In genomic region chr19:33365676-33366075, GRCh38 we compare ENCODE assay signal across 24 cellular contexts.
"Had no signal": no experiment of that assay in that cellular context is flagged by ENCODE, and none has a peak within 500 bp of the region (broad histone marks: within the 10 kb centered on the region; RNA-seq: fewer than 3 reads in every experiment).

No MANE protein-coding gene starts in this region.

- H3K9me3 ChIP-seq: esophagus squamous epithelium, gastroesophageal sphincter, ovary, right lobe of liver, spleen, testis, tibial nerve had no signal

- H3K27me3 ChIP-seq: esophagus squamous epithelium, ovary, right lobe of liver, spleen, testis, tibial nerve had no signal

- H3K27ac Mint-ChIP-seq: dendritic cell treated with granulocyte-macrophage colony-stimulating factor and Interleukin-4, amounts not matched to agents 40 ng/mL and 50 ng/mL, for 4 days; immature natural killer cell; natural killer cell; progenitor cell of endocrine pancreas; stimulated activated naive B cell treated with anti-CD40 and anti-IgM and Interleukin-4, amounts not matched to agents 10 μg/mL and 1 μg/mL and 100 μg/mL, for 72 hours; stimulated activated naive CD8-positive, alpha-beta T cell treated with anti-CD3 and anti-CD28 coated beads, Interleukin-15, amount 100 ng/mL, for 72 hours had no signal

- H3K4me1 ChIP-seq: gastroesophageal sphincter, right lobe of liver, spleen, testis, tibial nerve had no signal

- ATAC-seq: gastroesophageal sphincter; left cardiac atrium; left ventricle myocardium superior; natural killer cell; stimulated activated naive B cell treated with anti-CD40 and anti-IgM and Interleukin-4, amounts not matched to agents 10 μg/mL and 1 μg/mL and 100 μg/mL, for 72 hours; stimulated activated naive CD8-positive, alpha-beta T cell treated with anti-CD3 and anti-CD28 coated beads, Interleukin-15, amount 100 ng/mL, for 72 hours had no signal

- DNase-seq: esophagus squamous epithelium; foreskin fibroblast; glutamatergic neuron; immature natural killer cell; left cardiac atrium; left ventricle myocardium superior; mesenchymal stem cell; natural killer cell; ovary; right lobe of liver; spleen; stimulated activated CD4-positive, alpha-beta T cell treated with anti-CD3 and anti-CD28 coated beads, Interleukin-15, amount 100 ng/mL, for 24 hours; stimulated activated CD4-positive, alpha-beta T cell treated with anti-CD3 and anti-CD28 coated beads, Interleukin-1b, Interleukin-23, amount 100 ng/mL, for 48 hours; stimulated activated CD4-positive, alpha-beta T cell treated with anti-CD3 and anti-CD28 coated beads, Interleukin-4, amount 100 ng/mL, for 24 hours; stimulated activated naive B cell treated with anti-CD40 and anti-IgM and Interleukin-4, amounts not matched to agents 10 μg/mL and 1 μg/mL and 100 μg/mL, for 72 hours; stimulated activated naive CD8-positive, alpha-beta T cell treated with anti-CD3 and anti-CD28 coated beads, Interleukin-15, amount 100 ng/mL, for 72 hours; testis had no signal

- H3K4me3 ChIP-seq: esophagus squamous epithelium, gastroesophageal sphincter, lung, ovary, right lobe of liver, spleen, testis, tibial nerve had no signal

- H3K9me3 Mint-ChIP-seq: dendritic cell treated with granulocyte-macrophage colony-stimulating factor and Interleukin-4, amounts not matched to agents 40 ng/mL and 50 ng/mL, for 4 days; immature natural killer cell; natural killer cell; neural crest cell; stimulated activated naive B cell treated with anti-CD40 and anti-IgM and Interleukin-4, amounts not matched to agents 10 μg/mL and 1 μg/mL and 100 μg/mL, for 72 hours; stimulated activated naive CD8-positive, alpha-beta T cell treated with anti-CD3 and anti-CD28 coated beads, Interleukin-15, amount 100 ng/mL, for 72 hours had no signal

- H3K4me1 Mint-ChIP-seq: immature natural killer cell; natural killer cell; neural crest cell; stimulated activated naive B cell treated with anti-CD40 and anti-IgM and Interleukin-4, amounts not matched to agents 10 μg/mL and 1 μg/mL and 100 μg/mL, for 72 hours; stimulated activated naive CD8-positive, alpha-beta T cell treated with anti-CD3 and anti-CD28 coated beads, Interleukin-15, amount 100 ng/mL, for 72 hours had no signal

- H3K36me3 ChIP-seq: esophagus squamous epithelium, gastroesophageal sphincter, ovary, right lobe of liver, spleen, tibial nerve had no signal

- H3K27ac ChIP-seq: esophagus squamous epithelium, gastroesophageal sphincter, ovary, right lobe of liver, spleen, testis, tibial nerve had no signal

- FAIRE-seq: keratinocyte had no signal

- H3K36me3 Mint-ChIP-seq: immature natural killer cell; natural killer cell; stimulated activated naive B cell treated with anti-CD40 and anti-IgM and Interleukin-4, amounts not matched to agents 10 μg/mL and 1 μg/mL and 100 μg/mL, for 72 hours had no signal

- H3K4me3 Mint-ChIP-seq: dendritic cell treated with granulocyte-macrophage colony-stimulating factor and Interleukin-4, amounts not matched to agents 40 ng/mL and 50 ng/mL, for 4 days; immature natural killer cell; natural killer cell; neural crest cell; stimulated activated naive B cell treated with anti-CD40 and anti-IgM and Interleukin-4, amounts not matched to agents 10 μg/mL and 1 μg/mL and 100 μg/mL, for 72 hours; stimulated activated naive CD8-positive, alpha-beta T cell treated with anti-CD3 and anti-CD28 coated beads, Interleukin-15, amount 100 ng/mL, for 72 hours had no signal
